In genomic region chr2:108925286-108925685, GRCh38 we compare ENCODE assay signal across 29 cellular contexts.
"Had no signal": no experiment of that assay in that cellular context is flagged by ENCODE, and none has a peak within 500 bp of the region (broad histone marks: within the 10 kb centered on the region; RNA-seq: fewer than 3 reads in every experiment).

No MANE protein-coding gene starts in this region.

- H3K9me3 Mint-ChIP-seq: activated CD4-positive, alpha-beta memory T cell treated with anti-CD3 and anti-CD28 coated beads, Interleukin-2, amount 10 ng/mL, durations not matched to agents 7 days and 5 days; activated naive CD4-positive, alpha-beta T cell treated with anti-CD3 and anti-CD28 coated beads for 36 hours; activated naive CD8-positive, alpha-beta T cell treated with anti-CD3 and anti-CD28 coated beads for 36 hours; activated T-cell treated with anti-CD3 and anti-CD28 coated beads, Interleukin-2, amount 50 U/mL, for 72 hours; activated T-helper 17 cell treated with anti-CD3 and anti-CD28 coated beads, Interleukin-2, amount 50 U/mL, for 72 hours; central memory CD8-positive, alpha-beta T cell had no signal

- H3K4me3 ChIP-seq: K562 had no signal

- H3K27me3 Mint-ChIP-seq: activated CD4-positive, alpha-beta memory T cell treated with anti-CD3 and anti-CD28 coated beads, Interleukin-2, amount 10 ng/mL, durations not matched to agents 7 days and 5 days; activated naive CD8-positive, alpha-beta T cell treated with anti-CD3 and anti-CD28 coated beads for 36 hours had no signal

- H3K4me1 Mint-ChIP-seq: activated CD4-positive, alpha-beta memory T cell treated with anti-CD3 and anti-CD28 coated beads, Interleukin-2, amount 10 ng/mL, durations not matched to agents 7 days and 5 days; activated naive CD8-positive, alpha-beta T cell treated with anti-CD3 and anti-CD28 coated beads for 36 hours had no signal

- H3K27ac ChIP-seq: brain microvascular endothelial cell, WERI-Rb-1 had no signal

- DNase-seq: activated CD4-positive, alpha-beta memory T cell treated with anti-CD3 and anti-CD28 coated beads, Interleukin-2, amount 10 ng/mL, durations not matched to agents 7 days and 5 days; activated CD4-positive, alpha-beta T cell treated with anti-CD3 and anti-CD28 coated beads for 1 hour; activated CD4-positive, alpha-beta T cell treated with anti-CD3 and anti-CD28 coated beads for 48 hours; activated CD4-positive, CD25-positive, alpha-beta regulatory T cell; activated gamma-delta T cell treated with Interleukin-2 at 50 U/mL for 16 hours; activated naive CD4-positive, alpha-beta T cell treated with anti-CD3 and anti-CD28 coated beads for 36 hours; activated naive CD8-positive, alpha-beta T cell treated with anti-CD3 and anti-CD28 coated beads for 36 hours; activated T-cell treated with anti-CD3 and anti-CD28 coated beads, Interleukin-2, amount 50 U/mL, for 1 hour; activated T-cell treated with anti-CD3 and anti-CD28 coated beads, Interleukin-2, amount 50 U/mL, for 72 hours; amniotic stem cell; brain microvascular endothelial cell; NCI-H1105; NCI-H1417 treated with DMSO at 0.1 percent for 48 hours; NCI-H187 treated with DMSO at 0.1 percent for 48 hours; NCI-H2081; NCI-H2171 treated with DMSO at 0.1 percent for 48 hours; NCI-H345; NCI-H524 treated with DMSO at 0.1 percent for 48 hours; Right ventricle myocardium superior; RPMI8226; SW 1271; T-helper 1 cell; T-helper 2 cell; T-helper 9 cell; WERI-Rb-1 had no signal

- H3K4me3 Mint-ChIP-seq: activated CD4-positive, alpha-beta memory T cell treated with anti-CD3 and anti-CD28 coated beads, Interleukin-2, amount 10 ng/mL, durations not matched to agents 7 days and 5 days; activated naive CD4-positive, alpha-beta T cell treated with anti-CD3 and anti-CD28 coated beads for 36 hours; activated naive CD8-positive, alpha-beta T cell treated with anti-CD3 and anti-CD28 coated beads for 36 hours; activated T-cell treated with anti-CD3 and anti-CD28 coated beads, Interleukin-2, amount 50 U/mL, for 72 hours; activated T-helper 17 cell treated with anti-CD3 and anti-CD28 coated beads, Interleukin-2, amount 50 U/mL, for 72 hours; central memory CD8-positive, alpha-beta T cell had no signal

- H3K36me3 Mint-ChIP-seq: activated naive CD8-positive, alpha-beta T cell treated with anti-CD3 and anti-CD28 coated beads for 36 hours had no signal

- H3K27ac Mint-ChIP-seq: activated CD4-positive, alpha-beta memory T cell treated with anti-CD3 and anti-CD28 coated beads, Interleukin-2, amount 10 ng/mL, durations not matched to agents 7 days and 5 days; activated naive CD4-positive, alpha-beta T cell treated with anti-CD3 and anti-CD28 coated beads for 36 hours; activated naive CD8-positive, alpha-beta T cell treated with anti-CD3 and anti-CD28 coated beads for 36 hours; activated T-cell treated with anti-CD3 and anti-CD28 coated beads, Interleukin-2, amount 50 U/mL, for 72 hours; activated T-helper 17 cell treated with anti-CD3 and anti-CD28 coated beads, Interleukin-2, amount 50 U/mL, for 72 hours had no signal

- ATAC-seq: activated T-cell treated with anti-CD3 and anti-CD28 coated beads, Interleukin-2, amount 50 U/mL, for 72 hours; activated T-helper 17 cell treated with anti-CD3 and anti-CD28 coated beads, Interleukin-2, amount 50 U/mL, for 72 hours; K562; Panc1 had no signal

- H3K36me3 ChIP-seq: brain microvascular endothelial cell, WERI-Rb-1 had no signal
